In the genomic region with DNA sequence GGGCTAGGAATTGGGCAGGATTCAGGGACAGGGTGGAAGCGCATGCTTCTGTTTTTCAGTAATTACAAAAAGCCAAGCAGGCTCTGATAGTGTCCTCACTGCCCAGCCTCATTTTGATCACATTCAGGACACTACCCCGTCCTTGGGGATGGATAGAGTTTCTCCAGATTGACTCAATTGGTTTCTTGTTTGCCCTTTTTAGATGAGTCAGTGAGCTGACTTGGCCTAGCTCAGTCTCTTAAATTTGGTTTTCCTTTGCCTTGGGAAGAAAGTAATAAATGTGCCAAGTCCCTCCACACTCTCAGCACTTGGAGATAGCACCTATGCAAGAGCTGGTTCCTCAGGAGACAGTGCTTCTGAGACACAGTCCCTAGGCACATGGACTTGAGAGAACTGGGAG, we compare ENCODE assay signal across 23 cellular contexts. TPM values are rescaled to one million over a fixed set of nuclear protein-coding genes. Genes with fewer than 3 reads are reported as not detected.
DNase-seq lines count a peak whose midpoint lies in the region; ATAC-seq, FAIRE-seq and TF ChIP-seq lines count a peak whose summit lies in the region.
"Had no signal": no experiment of that assay in that cellular context is flagged by ENCODE, and none has a peak within 500 bp of the region (broad histone marks: within the 10 kb centered on the region; RNA-seq: fewer than 3 reads in every experiment).

No MANE protein-coding gene starts in this region.

- 0 out of 2 replicates have a peak, but pooled peaks cover 2% of the 10 kb centered on the region for H3K36me3 ChIP-seq in BJ (ENCODE audit: control insufficient read depth, insufficient read depth, low read length)
- H3K36me3 ChIP-seq: BLaER1, gastrocnemius medialis, pancreas, SJCRH30 had no signal

- H3K27ac Mint-ChIP-seq in osteocyte (ENCODE audit: unreplicated experiment), result peak overlapping the region; percentile 96
- H3K27ac Mint-ChIP-seq in immature natural killer cell, result no peak overlapping the region
- H3K27ac Mint-ChIP-seq in activated T-cell treated with anti-CD3 and anti-CD28 coated beads, Interleukin-2, amount 50 U/mL, for 72 hours, result no peak overlapping the region
- no peak overlapping the region for H3K27ac Mint-ChIP-seq in activated CD4-positive, alpha-beta memory T cell treated with anti-CD3 and anti-CD28 coated beads for 36 hours
- H3K27ac Mint-ChIP-seq: activated T-helper 2 cell treated with anti-CD3 and anti-CD28 coated beads, Interferon-gamma antibody, Interleukin-2, Interleukin-4, amounts not matched to agents 10 μg/mL and 5 μg/mL and 100 μg/mL, durations not matched to agents 14 hours and 24 hours and 36 hours; T-helper 2 cell treated with Interferon-gamma antibody and Interleukin-4, amounts not matched to agents 5 μg/mL and 100 μg/mL, for 36 hours had no signal

- H3K9me3 Mint-ChIP-seq in osteocyte (ENCODE audit: unreplicated experiment) (no peaks in the 10 kb centered on the region), immature natural killer cell (no peaks in the 10 kb centered on the region)
- no peaks in the 10 kb centered on the region for H3K9me3 Mint-ChIP-seq in activated T-cell treated with anti-CD3 and anti-CD28 coated beads, Interleukin-2, amount 50 U/mL, for 72 hours
- H3K9me3 Mint-ChIP-seq in activated CD4-positive, alpha-beta memory T cell treated with anti-CD3 and anti-CD28 coated beads for 36 hours, result no peaks in the 10 kb centered on the region
- H3K9me3 Mint-ChIP-seq: activated T-helper 2 cell treated with anti-CD3 and anti-CD28 coated beads, Interferon-gamma antibody, Interleukin-2, Interleukin-4, amounts not matched to agents 10 μg/mL and 5 μg/mL and 100 μg/mL, durations not matched to agents 14 hours and 24 hours and 36 hours; T-helper 2 cell treated with Interferon-gamma antibody and Interleukin-4, amounts not matched to agents 5 μg/mL and 100 μg/mL, for 36 hours had no signal

- H3K4me3 ChIP-seq in BJ (ENCODE audit: low read depth, low read length), result no peak overlapping the region
- H3K4me3 ChIP-seq: BLaER1, gastrocnemius medialis, pancreas, SJCRH30 had no signal

- intact Hi-C loops in activated CD4-positive, alpha-beta memory T cell treated with anti-CD3 and anti-CD28 coated beads for 36 hours (cut with micrococcal nuclease), result no loop called here

- ATAC-seq in activated T-cell treated with anti-CD3 and anti-CD28 coated beads, Interleukin-2, amount 50 U/mL, for 72 hours (replicated peaks in 1 of 2), result no peak
- ATAC-seq: pancreas had no signal

- H3K36me3 Mint-ChIP-seq in osteocyte (ENCODE audit: unreplicated experiment) (peaks cover 12% of the 10 kb centered on the region), immature natural killer cell (no peaks in the 10 kb centered on the region)
- H3K36me3 Mint-ChIP-seq in activated T-cell treated with anti-CD3 and anti-CD28 coated beads, Interleukin-2, amount 50 U/mL, for 72 hours (ENCODE audit: insufficient read depth in 2 of 2), result no peaks in the 10 kb centered on the region
- H3K36me3 Mint-ChIP-seq in activated CD4-positive, alpha-beta memory T cell treated with anti-CD3 and anti-CD28 coated beads for 36 hours, result no peaks in the 10 kb centered on the region

- no peak for FAIRE-seq in RCC 7860 (lab: Jason Lieb, UNC)
- FAIRE-seq: GM12892, HTR-8/SVneo, pancreas had no signal

- no peaks in the 10 kb centered on the region for H3K27me3 ChIP-seq in BJ (ENCODE audit: control insufficient read depth, insufficient read depth, low read length)
- H3K27me3 ChIP-seq: BLaER1, gastrocnemius medialis, pancreas, SJCRH30 had no signal

- DNase-seq in BJ (ENCODE audit: low read depth) (peak; percentile 51), HT1080 (ENCODE audit: low read depth) (peak; percentile 74), osteocyte (ENCODE audit: extremely low spot score, unreplicated experiment) (no peak), immature natural killer cell (no peak), RCC 7860 (ENCODE audit: low spot score) (no peak)
- no peak for DNase-seq in activated T-cell treated with anti-CD3 and anti-CD28 coated beads, Interleukin-2, amount 50 U/mL, for 72 hours
- DNase-seq in activated CD4-positive, alpha-beta memory T cell treated with anti-CD3 and anti-CD28 coated beads for 36 hours, result no peak
- DNase-seq: activated CD4-positive, CD25-positive, alpha-beta regulatory T cell treated with anti-CD3 and anti-CD28 coated beads, Interleukin-2, amount 50 U/mL, for 72 hours; Calu3; cerebellar nuclear complex; gastrocnemius medialis; GF-D8; NCI-H2171; NCI-H526 treated with DMSO at 0.1 percent for 48 hours; pancreas; SJCRH30; stimulated activated CD4-positive, alpha-beta T cell treated with anti-CD3 and anti-CD28 coated beads, Interleukin-4, amount 100 ng/mL, for 1 hour had no signal

- no peak overlapping the region for H3K4me3 Mint-ChIP-seq in osteocyte (ENCODE audit: unreplicated experiment)
- H3K4me3 Mint-ChIP-seq in immature natural killer cell, result no peak overlapping the region
- no peak overlapping the region for H3K4me3 Mint-ChIP-seq in activated T-cell treated with anti-CD3 and anti-CD28 coated beads, Interleukin-2, amount 50 U/mL, for 72 hours
- H3K4me3 Mint-ChIP-seq in activated CD4-positive, alpha-beta memory T cell treated with anti-CD3 and anti-CD28 coated beads for 36 hours, result no peak overlapping the region
- H3K4me3 Mint-ChIP-seq: T-helper 2 cell treated with Interferon-gamma antibody and Interleukin-4, amounts not matched to agents 5 μg/mL and 100 μg/mL, for 36 hours had no signal

- H3K27me3 Mint-ChIP-seq in osteocyte (ENCODE audit: unreplicated experiment) (no peaks in the 10 kb centered on the region), immature natural killer cell (ENCODE audit: low read depth in 3 of 3) (peaks cover 1 to 5% (median 3%) of the 10 kb centered on the region in 3 donors)
- no peaks in the 10 kb centered on the region for H3K27me3 Mint-ChIP-seq in activated T-cell treated with anti-CD3 and anti-CD28 coated beads, Interleukin-2, amount 50 U/mL, for 72 hours (ENCODE audit: low read depth)
- H3K27me3 Mint-ChIP-seq in activated CD4-positive, alpha-beta memory T cell treated with anti-CD3 and anti-CD28 coated beads for 36 hours, result no peaks in the 10 kb centered on the region

- POLR2A ChIA-PET in BJ (lab: Charles Lee), result interaction anchor here (1.0 kb wide), 1 partner anchor 10 kb away, joined by 3 read pairs; no protein-coding TSS in a partner anchor
- POLR2A ChIA-PET in activated CD4-positive, alpha-beta memory T cell treated with anti-CD3 and anti-CD28 coated beads for 36 hours (lab: Charles Lee), result no interaction called here

- peak overlapping the region; percentile 57 for H3K27ac ChIP-seq in cingulate gyrus (ENCODE audit: low read depth, low read length)
- H3K27ac ChIP-seq: BLaER1, gastrocnemius medialis, pancreas, SJCRH30 had no signal

- H3K4me1 Mint-ChIP-seq in osteocyte (ENCODE audit: unreplicated experiment) (peaks cover 97% of the 10 kb centered on the region), immature natural killer cell (peaks cover 4 to 14% of the 10 kb centered on the region in 2 donors)
- H3K4me1 Mint-ChIP-seq in activated T-cell treated with anti-CD3 and anti-CD28 coated beads, Interleukin-2, amount 50 U/mL, for 72 hours (ENCODE audit: low read depth), result peaks cover 4% of the 10 kb centered on the region
- peaks cover 4% of the 10 kb centered on the region for H3K4me1 Mint-ChIP-seq in activated CD4-positive, alpha-beta memory T cell treated with anti-CD3 and anti-CD28 coated beads for 36 hours (ENCODE audit: low read depth)

- CTCF ChIA-PET in BJ (lab: Yijun Ruan, JAX), result interaction anchor here (1.2 to 2.3 kb wide), 2 partner anchors 191 to 298 kb away, joined by 3 to 6 read pairs; no protein-coding TSS in a partner anchor
- CTCF ChIA-PET in activated CD4-positive, alpha-beta memory T cell treated with anti-CD3 and anti-CD28 coated beads for 36 hours (lab: Charles Lee), result interaction anchor here (1.0 kb wide), 1 partner anchor 51 kb away, joined by 3 read pairs; no protein-coding TSS in a partner anchor

- TF ChIP-seq CTCF in BJ (IDR thresholded peaks at IDR 0.05; ENCODE audit: insufficient read depth, low read depth, low read length), result no peak
- TF ChIP-seq CTCF in osteocyte (IDR thresholded peaks at IDR 0.05), result no peak

RNA-seq across cellular contexts. Expression of gene DKK3, which starts 25.5 kb away (rescaled TPM):
- polyA plus RNA-seq in BJ (2011; rRNA removed) (1,093 and 1,276 TPM in 2 replicates), immature natural killer cell (under 1 TPM in 2 of 3 donors, not detected in 1; 0.31 to 0.76 TPM)
- polyA minus RNA-seq in BJ (2011; rRNA and poly(A)+ RNA removed), result 248 and 273 TPM in 2 replicates
- total RNA-seq in HT1080 (2014; rRNA removed; shearing (Covaris generic)), result 41.5 and 48.0 TPM in 2 replicates
- 79.1 and 94.6 TPM in 2 replicates for polyA plus RNA-seq in HT1080 (2015; cell fraction: cytosol; rRNA removed)
- 75.8 and 84.2 TPM in 2 replicates for polyA plus RNA-seq in HT1080 (2015; cell fraction: nucleus; rRNA removed)
- 548 and 587 TPM in 2 replicates for total RNA-seq in osteocyte
- under 1 TPM in 1 of 2 donors, not detected in 1; 0.19 TPM for total RNA-seq in activated T-cell treated with anti-CD3 and anti-CD28 coated beads, Interleukin-2, amount 50 U/mL, for 72 hours
- not detected for total RNA-seq in activated CD4-positive, alpha-beta memory T cell treated with anti-CD3 and anti-CD28 coated beads for 36 hours
- total RNA-seq: activated T-helper 2 cell treated with anti-CD3 and anti-CD28 coated beads, Interferon-gamma antibody, Interleukin-2, Interleukin-4, amounts not matched to agents 10 μg/mL and 5 μg/mL and 100 μg/mL, durations not matched to agents 14 hours and 24 hours and 36 hours had no signal

Comparison
In these comparisons a context has a peak if more than half of its experiments do, and no peak if none do; other contexts are left out.
1. DNase-seq: peak in BJ (single experiment) and HT1080 (single experiment); none in osteocyte (single experiment), immature natural killer cell (0 of 3), activated T-cell treated with anti-CD3 and anti-CD28 coated beads, Interleukin-2, amount 50 U/mL, for 72 hours (0 of 2), RCC 7860 (single experiment) and activated CD4-positive, alpha-beta memory T cell treated with anti-CD3 and anti-CD28 coated beads for 36 hours (single experiment).
2. RNA of gene DKK3, which starts 25.5 kb away (total RNA-seq): 548 to 587 TPM in osteocyte and 41.5 to 48.0 TPM in HT1080; 0.19 TPM in activated T-cell treated with anti-CD3 and anti-CD28 coated beads, Interleukin-2, amount 50 U/mL, for 72 hours and not detected in activated CD4-positive, alpha-beta memory T cell treated with anti-CD3 and anti-CD28 coated beads for 36 hours; every median in the first group is over 10 times any median in the second.